In the genomic region with DNA sequence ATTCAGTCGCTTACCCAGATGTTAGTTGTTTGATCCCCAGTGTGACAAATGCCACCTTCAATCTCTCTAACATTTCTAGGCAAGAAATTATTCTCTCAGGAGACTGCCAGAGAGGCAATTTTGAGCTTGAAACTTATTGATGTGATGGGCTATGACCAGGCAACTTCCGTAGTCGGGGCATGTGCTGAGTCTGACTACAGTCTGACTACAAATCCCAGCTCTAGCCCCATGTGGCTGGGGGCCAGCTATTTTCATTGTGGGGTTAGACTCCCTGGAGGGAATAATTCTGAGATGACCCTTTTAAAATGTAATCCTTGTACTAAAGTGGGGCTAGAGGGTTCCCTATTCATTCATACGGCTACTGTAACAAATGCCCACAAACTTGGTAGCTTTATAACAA, we compare ENCODE assay signal across 29 cellular contexts.
"Had no signal": no experiment of that assay in that cellular context is flagged by ENCODE, and none has a peak within 500 bp of the region (broad histone marks: within the 10 kb centered on the region; RNA-seq: fewer than 3 reads in every experiment).

No MANE protein-coding gene starts in this region.

- H3K9ac ChIP-seq: neural progenitor cell, parathyroid adenoma had no signal

- H3K36me3 ChIP-seq: left ventricle myocardium inferior, neural progenitor cell, neutrophil, right atrium auricular region, right lobe of liver, spleen, suprapubic skin, thoracic aorta, tibial artery, upper lobe of right lung, uterus had no signal

- H3K4me1 ChIP-seq: neural progenitor cell, parathyroid adenoma, right atrium auricular region, right lobe of liver, spleen, suprapubic skin, tibial artery, upper lobe of right lung, uterus had no signal

- H3K4me3 ChIP-seq: left ventricle myocardium inferior, lung, mucosa of descending colon, neural progenitor cell, right atrium auricular region, right lobe of liver, skin epidermis, spleen, suprapubic skin, thoracic aorta, tibial artery, upper lobe of right lung, uterus had no signal

- DNase-seq: hypothalamus; immature natural killer cell; kidney; left colon; left ventricle myocardium inferior; midbrain; mucosa of descending colon; naive B cell; natural killer cell; nephron progenitor cell; occipital lobe; right lobe of liver; spleen; stimulated activated CD4-positive, alpha-beta T cell treated with anti-CD3 and anti-CD28 coated beads, Interleukin-4, amount 100 ng/mL, for 24 hours; stimulated activated naive CD4-positive, alpha-beta T cell; tibial artery; trophoblast cell; upper lobe of right lung; uterus had no signal

- H3K4me2 ChIP-seq: neural progenitor cell had no signal

- H3K27me3 ChIP-seq: neural progenitor cell, neutrophil, right atrium auricular region, right lobe of liver, spleen, tibial artery, upper lobe of right lung, uterus had no signal

- H3K79me2 ChIP-seq: parathyroid adenoma had no signal

- FAIRE-seq: islet of Langerhans, kidney had no signal

- H3K9me3 ChIP-seq: left ventricle myocardium inferior, mucosa of descending colon, neutrophil, right atrium auricular region, right lobe of liver, suprapubic skin, thoracic aorta, tibial artery, upper lobe of right lung, uterus had no signal

- ATAC-seq: left colon; mucosa of descending colon; natural killer cell; right lobe of liver; stimulated activated effector memory CD8-positive, alpha-beta T cell treated with anti-CD3 and anti-CD28 coated beads, Interleukin-12 subunit alpha, Interleukin-12 subunit beta, amount 100 ng/mL, for 72 hours; upper lobe of right lung had no signal

- H3K27ac ChIP-seq: left ventricle myocardium inferior, neural progenitor cell, neutrophil, parathyroid adenoma, right atrium auricular region, right lobe of liver, skin epidermis, spleen, suprapubic skin, thoracic aorta, tibial artery, upper lobe of right lung, uterus had no signal
